ENCODE assay signal across 2 cellular contexts in genomic region chr10:17043586-17043985, GRCh38.
TF ChIP-seq lines count a peak whose summit lies in the region.

No MANE protein-coding gene starts in this region.

TF ChIP-seq in IMR-90, 13 proteins besides CTCF, POLR2A, EP300 and RAD21:
- TF ChIP-seq ELK1 (IDR thresholded peaks at IDR 0.05; ENCODE audit: borderline replicate concordance, low read depth, low read length) (no peak), FOS (IDR thresholded peaks at IDR 0.05; ENCODE audit: low read depth, low read length) (no peak), MAZ (IDR thresholded peaks at IDR 0.05; ENCODE audit: borderline replicate concordance, low read depth, low read length) (no peak), MAFK (IDR thresholded peaks at IDR 0.05; ENCODE audit: low read depth, low read length) (no peak), MXI1 (IDR thresholded peaks at IDR 0.05; ENCODE audit: borderline replicate concordance, low read depth, low read length) (no peak), SMC3 (IDR thresholded peaks at IDR 0.05; ENCODE audit: low read depth, low read length) (no peak), CEBPB (IDR thresholded peaks at IDR 0.05; ENCODE audit: low read depth, low read length) (no peak), RFX5 (IDR thresholded peaks at IDR 0.05; ENCODE audit: low read depth, low read length) (no peak), NFE2L2 (IDR thresholded peaks at IDR 0.05; ENCODE audit: low read depth, low read length) (no peak), CHD1 (IDR thresholded peaks at IDR 0.05; ENCODE audit: low read depth, low read length) (no peak), RCOR1 (IDR thresholded peaks at IDR 0.05; ENCODE audit: insufficient replicate concordance, low read length) (no peak), BHLHE40 (IDR thresholded peaks at IDR 0.05; ENCODE audit: low read depth, low read length) (no peak)
- TF ChIP-seq, protein P1, sequence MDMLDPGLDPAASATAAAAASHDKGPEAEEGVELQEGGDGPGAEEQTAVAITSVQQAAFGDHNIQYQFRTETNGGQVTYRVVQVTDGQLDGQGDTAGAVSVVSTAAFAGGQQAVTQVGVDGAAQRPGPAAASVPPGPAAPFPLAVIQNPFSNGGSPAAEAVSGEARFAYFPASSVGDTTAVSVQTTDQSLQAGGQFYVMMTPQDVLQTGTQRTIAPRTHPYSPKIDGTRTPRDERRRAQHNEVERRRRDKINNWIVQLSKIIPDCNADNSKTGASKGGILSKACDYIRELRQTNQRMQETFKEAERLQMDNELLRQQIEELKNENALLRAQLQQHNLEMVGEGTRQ (IDR thresholded peaks at IDR 0.05; ENCODE audit: low read depth, low read length) = no peak
TF ChIP-seq in IMR-90: peak in this region for 0.

TF ChIP-seq in K562, 482 proteins besides CTCF, POLR2A, EP300 and RAD21:
- TF ChIP-seq PYGO2 (tag; IDR thresholded peaks at IDR 0.05) = no peak
- TF ChIP-seq IRF2 (CRISPR knock-in tag; IDR thresholded peaks at IDR 0.05) = no peak
- no peak for TF ChIP-seq TAF7 (tag; IDR thresholded peaks at IDR 0.05)
- TF ChIP-seq SAFB2 (IDR thresholded peaks at IDR 0.05; ENCODE audit: borderline replicate concordance, low read depth, low read length, severe bottlenecking) = no peak
- TF ChIP-seq, protein P2, sequence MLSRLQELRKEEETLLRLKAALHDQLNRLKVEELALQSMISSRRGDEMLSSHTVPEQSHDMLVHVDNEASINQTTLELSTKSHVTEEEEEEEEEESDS (CRISPR knock-in tag; IDR thresholded peaks at IDR 0.05) = no peak
- no peak for TF ChIP-seq STAG1 (CRISPR knock-in tag; IDR thresholded peaks at IDR 0.05; ENCODE audit: borderline replicate concordance)
- TF ChIP-seq GTF2A2 (tag; IDR thresholded peaks at IDR 0.05) = no peak
- TF ChIP-seq SETDB1 (IDR thresholded peaks at IDR 0.05; ENCODE audit: low read length) = no peak
- no peak for TF ChIP-seq ZNF384 (IDR thresholded peaks at IDR 0.05; ENCODE audit: low read depth, low read length)
- TF ChIP-seq HDAC1 (IDR thresholded peaks at IDR 0.05) = no peak
- TF ChIP-seq KAT8 (IDR thresholded peaks at IDR 0.05; ENCODE audit: low read depth) = no peak
- TF ChIP-seq ATF7 (IDR thresholded peaks at IDR 0.05) = no peak
- TF ChIP-seq, protein P3, sequence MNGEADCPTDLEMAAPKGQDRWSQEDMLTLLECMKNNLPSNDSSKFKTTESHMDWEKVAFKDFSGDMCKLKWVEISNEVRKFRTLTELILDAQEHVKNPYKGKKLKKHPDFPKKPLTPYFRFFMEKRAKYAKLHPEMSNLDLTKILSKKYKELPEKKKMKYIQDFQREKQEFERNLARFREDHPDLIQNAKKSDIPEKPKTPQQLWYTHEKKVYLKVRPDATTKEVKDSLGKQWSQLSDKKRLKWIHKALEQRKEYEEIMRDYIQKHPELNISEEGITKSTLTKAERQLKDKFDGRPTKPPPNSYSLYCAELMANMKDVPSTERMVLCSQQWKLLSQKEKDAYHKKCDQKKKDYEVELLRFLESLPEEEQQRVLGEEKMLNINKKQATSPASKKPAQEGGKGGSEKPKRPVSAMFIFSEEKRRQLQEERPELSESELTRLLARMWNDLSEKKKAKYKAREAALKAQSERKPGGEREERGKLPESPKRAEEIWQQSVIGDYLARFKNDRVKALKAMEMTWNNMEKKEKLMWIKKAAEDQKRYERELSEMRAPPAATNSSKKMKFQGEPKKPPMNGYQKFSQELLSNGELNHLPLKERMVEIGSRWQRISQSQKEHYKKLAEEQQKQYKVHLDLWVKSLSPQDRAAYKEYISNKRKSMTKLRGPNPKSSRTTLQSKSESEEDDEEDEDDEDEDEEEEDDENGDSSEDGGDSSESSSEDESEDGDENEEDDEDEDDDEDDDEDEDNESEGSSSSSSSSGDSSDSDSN (IDR thresholded peaks at IDR 0.05; ENCODE audit: borderline replicate concordance in 1 of 2, low read depth in 2 of 2, low read length in 2 of 2) = no peak
- TF ChIP-seq ZNF184 (CRISPR knock-in tag; IDR thresholded peaks at IDR 0.05) = no peak
- TF ChIP-seq ZBTB33 (CRISPR knock-in tag; IDR thresholded peaks at IDR 0.05) = no peak
- TF ChIP-seq NBN (IDR thresholded peaks at IDR 0.05; ENCODE audit: low read depth) = no peak
- no peak for TF ChIP-seq MBD2 (IDR thresholded peaks at IDR 0.05; ENCODE audit: borderline replicate concordance, low read depth)
- TF ChIP-seq HEY1 (CRISPR knock-in tag; IDR thresholded peaks at IDR 0.05; ENCODE audit: borderline replicate concordance) = no peak
- no peak for TF ChIP-seq MEF2A (IDR thresholded peaks at IDR 0.05; ENCODE audit: control insufficient read depth, low read depth, low read length)
- TF ChIP-seq ZNF57 (CRISPR knock-in tag; IDR thresholded peaks at IDR 0.05) = no peak
TF ChIP-seq in K562: peak in this region for 0.
